In the genomic region with DNA sequence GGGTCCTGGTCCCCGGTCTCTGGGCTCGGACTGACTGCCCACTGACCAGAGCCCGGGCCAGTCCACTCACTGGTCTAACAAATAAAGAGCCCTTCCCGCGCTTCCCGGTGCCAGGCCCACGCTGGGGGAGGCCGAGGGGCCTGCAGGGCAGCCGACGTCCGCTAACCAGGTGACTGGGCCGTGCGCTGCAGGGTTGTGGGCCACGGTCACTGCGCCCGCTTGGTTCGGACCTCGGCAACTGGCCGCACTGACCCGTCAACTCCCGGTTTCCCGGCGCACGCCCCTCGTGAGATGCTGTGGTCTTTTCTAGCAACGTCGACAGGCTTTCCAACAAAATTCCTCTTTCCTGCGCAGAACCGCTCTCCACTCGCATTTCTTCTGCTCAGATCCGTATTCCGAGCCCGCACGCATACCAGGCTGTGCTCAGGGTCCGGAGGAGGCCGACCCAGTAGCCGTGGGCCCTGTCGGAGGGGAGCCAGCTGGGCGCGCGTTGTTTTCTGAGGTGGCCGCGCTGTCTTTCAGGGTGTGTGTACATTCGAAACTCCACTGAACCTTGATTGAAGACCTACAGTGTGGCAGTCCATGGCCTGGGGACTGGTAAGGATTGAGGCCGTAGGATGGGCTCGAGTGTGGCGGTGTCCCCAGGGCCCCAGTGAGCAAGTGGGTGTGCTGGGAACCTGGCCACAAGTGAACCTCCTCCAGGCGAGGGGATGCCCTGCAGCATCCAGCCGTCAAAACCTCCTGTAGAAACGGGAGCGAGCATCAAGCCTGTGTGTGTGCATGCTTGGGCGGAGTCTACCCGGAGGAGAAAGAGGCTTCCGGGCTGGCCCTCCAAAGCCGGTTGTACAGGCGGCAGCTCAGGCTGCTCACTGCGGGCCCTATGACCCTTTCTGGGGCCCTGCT, we compare ENCODE assay signal across 1 cellular context.
TF ChIP-seq lines count a peak whose summit lies in the region.

No MANE protein-coding gene starts in this region.

TF ChIP-seq in HepG2, 621 proteins besides CTCF, POLR2A, EP300 and RAD21 (continued from another document and continues in another):
- no peak for TF ChIP-seq ZBTB2 (CRISPR knock-in tag; IDR thresholded peaks at IDR 0.05; ENCODE audit: low read depth)
- no peak for TF ChIP-seq ZNF234 (CRISPR knock-in tag; conservative IDR thresholded peaks at IDR 0.05)
- TF ChIP-seq, protein P1, sequence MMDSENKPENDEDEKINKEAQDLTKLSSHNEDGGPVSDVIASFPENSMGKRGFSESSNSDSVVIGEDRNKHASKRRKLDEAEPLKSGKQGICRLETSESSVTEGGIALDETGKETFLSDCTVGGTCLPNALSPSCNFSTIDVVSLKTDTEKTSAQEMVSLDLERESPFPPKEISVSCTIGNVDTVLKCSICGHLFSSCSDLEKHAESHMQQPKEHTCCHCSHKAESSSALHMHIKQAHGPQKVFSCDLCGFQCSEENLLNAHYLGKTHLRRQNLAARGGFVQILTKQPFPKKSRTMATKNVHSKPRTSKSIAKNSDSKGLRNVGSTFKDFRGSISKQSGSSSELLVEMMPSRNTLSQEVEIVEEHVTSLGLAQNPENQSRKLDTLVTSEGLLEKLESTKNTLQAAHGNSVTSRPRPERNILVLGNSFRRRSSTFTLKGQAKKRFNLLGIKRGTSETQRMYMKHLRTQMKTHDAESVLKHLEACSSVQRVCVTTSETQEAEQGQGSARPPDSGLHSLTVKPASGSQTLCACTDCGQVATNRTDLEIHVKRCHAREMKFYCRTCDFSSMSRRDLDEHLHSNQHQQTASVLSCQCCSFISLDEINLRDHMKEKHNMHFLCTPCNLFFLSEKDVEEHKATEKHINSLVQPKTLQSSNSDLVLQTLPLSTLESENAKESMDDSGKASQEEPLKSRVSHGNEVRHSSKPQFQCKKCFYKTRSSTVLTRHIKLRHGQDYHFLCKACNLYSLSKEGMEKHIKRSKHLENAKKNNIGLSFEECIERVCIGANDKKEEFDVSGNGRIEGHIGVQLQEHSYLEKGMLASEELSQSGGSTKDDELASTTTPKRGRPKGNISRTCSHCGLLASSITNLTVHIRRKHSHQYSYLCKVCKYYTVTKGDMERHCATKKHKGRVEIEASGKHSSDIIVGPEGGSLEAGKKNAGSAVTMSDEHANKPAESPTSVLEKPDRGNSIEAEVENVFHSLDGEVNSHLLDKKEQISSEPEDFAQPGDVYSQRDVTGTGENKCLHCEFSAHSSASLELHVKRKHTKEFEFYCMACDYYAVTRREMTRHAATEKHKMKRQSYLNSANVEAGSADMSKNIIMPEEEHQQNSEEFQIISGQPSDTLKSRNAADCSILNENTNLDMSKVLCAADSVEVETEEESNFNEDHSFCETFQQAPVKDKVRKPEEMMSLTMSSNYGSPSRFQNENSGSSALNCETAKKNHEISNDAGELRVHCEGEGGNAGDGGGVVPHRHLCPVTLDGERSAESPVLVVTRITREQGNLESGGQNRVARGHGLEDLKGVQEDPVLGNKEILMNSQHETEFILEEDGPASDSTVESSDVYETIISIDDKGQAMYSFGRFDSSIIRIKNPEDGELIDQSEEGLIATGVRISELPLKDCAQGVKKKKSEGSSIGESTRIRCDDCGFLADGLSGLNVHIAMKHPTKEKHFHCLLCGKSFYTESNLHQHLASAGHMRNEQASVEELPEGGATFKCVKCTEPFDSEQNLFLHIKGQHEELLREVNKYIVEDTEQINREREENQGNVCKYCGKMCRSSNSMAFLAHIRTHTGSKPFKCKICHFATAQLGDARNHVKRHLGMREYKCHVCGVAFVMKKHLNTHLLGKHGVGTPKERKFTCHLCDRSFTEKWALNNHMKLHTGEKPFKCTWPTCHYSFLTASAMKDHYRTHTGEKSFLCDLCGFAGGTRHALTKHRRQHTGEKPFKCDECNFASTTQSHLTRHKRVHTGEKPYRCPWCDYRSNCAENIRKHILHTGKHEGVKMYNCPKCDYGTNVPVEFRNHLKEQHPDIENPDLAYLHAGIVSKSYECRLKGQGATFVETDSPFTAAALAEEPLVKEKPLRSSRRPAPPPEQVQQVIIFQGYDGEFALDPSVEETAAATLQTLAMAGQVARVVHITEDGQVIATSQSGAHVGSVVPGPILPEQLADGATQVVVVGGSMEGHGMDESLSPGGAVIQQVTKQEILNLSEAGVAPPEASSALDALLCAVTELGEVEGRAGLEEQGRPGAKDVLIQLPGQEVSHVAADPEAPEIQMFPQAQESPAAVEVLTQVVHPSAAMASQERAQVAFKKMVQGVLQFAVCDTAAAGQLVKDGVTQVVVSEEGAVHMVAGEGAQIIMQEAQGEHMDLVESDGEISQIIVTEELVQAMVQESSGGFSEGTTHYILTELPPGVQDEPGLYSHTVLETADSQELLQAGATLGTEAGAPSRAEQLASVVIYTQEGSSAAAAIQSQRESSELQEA (CRISPR knock-in tag; IDR thresholded peaks at IDR 0.05; ENCODE audit: not compliant biosample characterization): no peak
- no peak for TF ChIP-seq MIXL1 (CRISPR knock-in tag; IDR thresholded peaks at IDR 0.05)
- TF ChIP-seq SP140L (CRISPR knock-in tag; IDR thresholded peaks at IDR 0.05; ENCODE audit: borderline replicate concordance): no peak
- no peak for TF ChIP-seq KMT2A (CRISPR knock-in tag; IDR thresholded peaks at IDR 0.05)
- no peak; the same call in 1 of the 2 replicates for TF ChIP-seq ZNF563 (CRISPR knock-in tag; IDR thresholded peaks at IDR 0.05)
- TF ChIP-seq ZNF484 (CRISPR knock-in tag; IDR thresholded peaks at IDR 0.05; ENCODE audit: borderline replicate concordance, low read depth): no peak
- no peak for TF ChIP-seq SP4 (CRISPR knock-in tag; IDR thresholded peaks at IDR 0.05)
- no peak for TF ChIP-seq HMG20A (CRISPR knock-in tag; IDR thresholded peaks at IDR 0.05; ENCODE audit: borderline replicate concordance)
- no peak for TF ChIP-seq AGO1 (IDR thresholded peaks at IDR 0.05; ENCODE audit: low read depth, low read length, poor library complexity, severe bottlenecking)
- no peak for TF ChIP-seq MED8 (CRISPR knock-in tag; IDR thresholded peaks at IDR 0.05; ENCODE audit: insufficient replicate concordance)
- TF ChIP-seq, protein P2, sequence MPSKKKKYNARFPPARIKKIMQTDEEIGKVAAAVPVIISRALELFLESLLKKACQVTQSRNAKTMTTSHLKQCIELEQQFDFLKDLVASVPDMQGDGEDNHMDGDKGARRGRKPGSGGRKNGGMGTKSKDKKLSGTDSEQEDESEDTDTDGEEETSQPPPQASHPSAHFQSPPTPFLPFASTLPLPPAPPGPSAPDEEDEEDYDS (CRISPR knock-in tag; IDR thresholded peaks at IDR 0.05): peak; percentile 30; the same call in 1 of the 2 replicates
- TF ChIP-seq ZNF672 (CRISPR knock-in tag; IDR thresholded peaks at IDR 0.05): no peak
- 0 out of 2 replicates have a peak, but pooled peaks have one; percentile 51 for TF ChIP-seq HES4 (CRISPR knock-in tag; IDR thresholded peaks at IDR 0.05; ENCODE audit: borderline replicate concordance)
- TF ChIP-seq, protein P3, sequence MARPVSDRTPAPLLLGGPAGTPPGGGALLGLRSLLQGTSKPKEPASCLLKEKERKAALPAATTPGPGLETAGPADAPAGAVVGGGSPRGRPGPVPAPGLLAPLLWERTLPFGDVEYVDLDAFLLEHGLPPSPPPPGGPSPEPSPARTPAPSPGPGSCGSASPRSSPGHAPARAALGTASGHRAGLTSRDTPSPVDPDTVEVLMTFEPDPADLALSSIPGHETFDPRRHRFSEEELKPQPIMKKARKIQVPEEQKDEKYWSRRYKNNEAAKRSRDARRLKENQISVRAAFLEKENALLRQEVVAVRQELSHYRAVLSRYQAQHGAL (CRISPR knock-in tag; IDR thresholded peaks at IDR 0.05; ENCODE audit: not compliant biosample characterization): no peak
- TF ChIP-seq, protein P4, sequence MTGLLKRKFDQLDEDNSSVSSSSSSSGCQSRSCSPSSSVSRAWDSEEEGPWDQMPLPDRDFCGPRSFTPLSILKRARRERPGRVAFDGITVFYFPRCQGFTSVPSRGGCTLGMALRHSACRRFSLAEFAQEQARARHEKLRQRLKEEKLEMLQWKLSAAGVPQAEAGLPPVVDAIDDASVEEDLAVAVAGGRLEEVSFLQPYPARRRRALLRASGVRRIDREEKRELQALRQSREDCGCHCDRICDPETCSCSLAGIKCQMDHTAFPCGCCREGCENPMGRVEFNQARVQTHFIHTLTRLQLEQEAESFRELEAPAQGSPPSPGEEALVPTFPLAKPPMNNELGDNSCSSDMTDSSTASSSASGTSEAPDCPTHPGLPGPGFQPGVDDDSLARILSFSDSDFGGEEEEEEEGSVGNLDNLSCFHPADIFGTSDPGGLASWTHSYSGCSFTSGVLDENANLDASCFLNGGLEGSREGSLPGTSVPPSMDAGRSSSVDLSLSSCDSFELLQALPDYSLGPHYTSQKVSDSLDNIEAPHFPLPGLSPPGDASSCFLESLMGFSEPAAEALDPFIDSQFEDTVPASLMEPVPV (CRISPR knock-in tag; IDR thresholded peaks at IDR 0.05): peak; percentile 55; the same call in 1 of the 2 replicates
- TF ChIP-seq NONO (IDR thresholded peaks at IDR 0.05): no peak
- no peak; the same call in 1 of the 2 replicates for TF ChIP-seq NONO (CRISPR knock-in tag; conservative IDR thresholded peaks at IDR 0.05)
- TF ChIP-seq ZFP91 (CRISPR knock-in tag; IDR thresholded peaks at IDR 0.05; ENCODE audit: borderline replicate concordance): peak; percentile 79; the same call in 1 of the 2 replicates
- TF ChIP-seq, protein P5, sequence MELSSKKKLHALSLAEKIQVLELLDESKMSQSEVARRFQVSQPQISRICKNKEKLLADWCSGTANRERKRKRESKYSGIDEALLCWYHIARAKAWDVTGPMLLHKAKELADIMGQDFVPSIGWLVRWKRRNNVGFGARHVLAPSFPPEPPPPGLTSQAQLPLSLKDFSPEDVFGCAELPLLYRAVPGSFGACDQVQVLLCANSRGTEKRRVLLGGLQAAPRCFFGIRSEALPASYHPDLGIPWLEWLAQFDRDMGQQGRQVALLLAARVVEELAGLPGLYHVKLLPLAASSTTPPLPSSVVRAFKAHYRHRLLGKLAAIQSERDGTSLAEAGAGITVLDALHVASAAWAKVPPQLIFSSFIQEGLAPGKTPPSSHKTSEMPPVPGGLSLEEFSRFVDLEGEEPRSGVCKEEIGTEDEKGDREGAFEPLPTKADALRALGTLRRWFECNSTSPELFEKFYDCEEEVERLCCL (CRISPR knock-in tag; IDR thresholded peaks at IDR 0.05; ENCODE audit: borderline replicate concordance): no peak
- no peak for TF ChIP-seq ZC3H4 (CRISPR knock-in tag; IDR thresholded peaks at IDR 0.05; ENCODE audit: borderline replicate concordance)
- 0 out of 2 replicates have a peak, but pooled peaks have one; percentile 9 for TF ChIP-seq ETV5 (CRISPR knock-in tag; IDR thresholded peaks at IDR 0.05; ENCODE audit: borderline replicate concordance)
- TF ChIP-seq ZKSCAN1 (IDR thresholded peaks at IDR 0.05; ENCODE audit: low read length): no peak
- TF ChIP-seq ZNF747 (CRISPR knock-in tag; IDR thresholded peaks at IDR 0.05; ENCODE audit: borderline replicate concordance): no peak
- TF ChIP-seq ZNF138 (CRISPR knock-in tag; IDR thresholded peaks at IDR 0.05; ENCODE audit: low read depth): no peak
- no peak for TF ChIP-seq ZZZ3 (CRISPR knock-in tag; IDR thresholded peaks at IDR 0.05; ENCODE audit: borderline replicate concordance)
- no peak for TF ChIP-seq NR3C1 (CRISPR knock-in tag; IDR thresholded peaks at IDR 0.05)
- no peak; the same call in 1 of the 2 replicates for TF ChIP-seq ELF3 (CRISPR knock-in tag; IDR thresholded peaks at IDR 0.05)
- peak; percentile 78; the same call in 1 of the 2 replicates for TF ChIP-seq ZNF274 (CRISPR knock-in tag; IDR thresholded peaks at IDR 0.05)
- TF ChIP-seq FOSL1 (CRISPR knock-in tag; IDR thresholded peaks at IDR 0.05; ENCODE audit: borderline replicate concordance): no peak
- TF ChIP-seq ZNF18 (CRISPR knock-in tag; IDR thresholded peaks at IDR 0.05; ENCODE audit: insufficient replicate concordance): peak; percentile 50
- TF ChIP-seq SOX6 (IDR thresholded peaks at IDR 0.05): no peak
- no peak; the same call in 1 of the 2 replicates for TF ChIP-seq SOX6 (CRISPR knock-in tag; IDR thresholded peaks at IDR 0.05)
- no peak for TF ChIP-seq ZNF850 (CRISPR knock-in tag; conservative IDR thresholded peaks at IDR 0.05)
- TF ChIP-seq TEF (CRISPR knock-in tag; IDR thresholded peaks at IDR 0.05): no peak
- TF ChIP-seq, protein P6, sequence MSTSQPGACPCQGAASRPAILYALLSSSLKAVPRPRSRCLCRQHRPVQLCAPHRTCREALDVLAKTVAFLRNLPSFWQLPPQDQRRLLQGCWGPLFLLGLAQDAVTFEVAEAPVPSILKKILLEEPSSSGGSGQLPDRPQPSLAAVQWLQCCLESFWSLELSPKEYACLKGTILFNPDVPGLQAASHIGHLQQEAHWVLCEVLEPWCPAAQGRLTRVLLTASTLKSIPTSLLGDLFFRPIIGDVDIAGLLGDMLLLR (CRISPR knock-in tag; IDR thresholded peaks at IDR 0.05): no peak
- TF ChIP-seq HNRNPUL1 (IDR thresholded peaks at IDR 0.05; ENCODE audit: low read depth, low read length): no peak
